19 cellular contexts compared by ENCODE assay signal in genomic region chr11:115758011-115758410, GRCh38.
DNase-seq lines count a peak whose midpoint lies in the region; ATAC-seq, FAIRE-seq and TF ChIP-seq lines count a peak whose summit lies in the region.
"Had no signal": no experiment of that assay in that cellular context is flagged by ENCODE, and none has a peak within 500 bp of the region (broad histone marks: within the 10 kb centered on the region; RNA-seq: fewer than 3 reads in every experiment).

No MANE protein-coding gene starts in this region.

- intact Hi-C loops in IMR-90 (cut with micrococcal nuclease), result no loop called here
- intact Hi-C loops in uterus (cut with DNase I; ENCODE audit: low total_unique reads), result no loop called here
- intact Hi-C loops in kidney (cut with DNase I), result no loop called here

- H3K4ac ChIP-seq in IMR-90 (ENCODE audit: low read depth, low read length) (peak overlapping the region; percentile 78), mesenchymal stem cell (ENCODE audit: low read depth in 1 of 2, low read length in 2 of 2) (no peak overlapping the region)

- H3K4me3 ChIP-seq in IMR-90 (ENCODE audit: insufficient read depth, low read depth, low read length) (no peak overlapping the region), mesenchymal stem cell (ENCODE audit: insufficient read depth in 1 of 2, low read depth in 1 of 2, low read length in 2 of 2) (no peak overlapping the region), uterus (no peak overlapping the region), kidney (ENCODE audit: low read length in 2 of 2) (no peak overlapping the region)
- H3K4me3 ChIP-seq: HAP-1 had no signal

- H2AK9ac ChIP-seq in IMR-90 (replicated peaks; ENCODE audit: low read depth, low read length, poor library complexity), result no peak overlapping the region

- H2BK120ac ChIP-seq in IMR-90 (ENCODE audit: low read depth, low read length) (peak overlapping the region; percentile 65), mesenchymal stem cell (ENCODE audit: low read depth, low read length) (no peak overlapping the region)

- H2BK12ac ChIP-seq in mesenchymal stem cell (ENCODE audit: low read length in 2 of 2), result no peak overlapping the region

- H3K4me1 ChIP-seq in IMR-90 (ENCODE audit: control insufficient read depth, insufficient read depth, low read length), result peaks cover 8% of the 10 kb centered on the region
- H3K4me1 ChIP-seq in mesenchymal stem cell (ENCODE audit: control insufficient read depth, insufficient read depth, low read depth, low read length), result peaks cover 17% of the 10 kb centered on the region
- H3K4me1 ChIP-seq in uterus, result no peaks in the 10 kb centered on the region
- H3K4me1 ChIP-seq in kidney (ENCODE audit: control insufficient read depth in 1 of 2, insufficient read depth in 1 of 2, low read depth in 1 of 2, low read length in 2 of 2), result no peaks in the 10 kb centered on the region
- H3K4me1 ChIP-seq: HAP-1 had no signal

- H3K14ac ChIP-seq in IMR-90 (replicated peaks; ENCODE audit: low read depth, low read length) (peak overlapping the region; percentile 25; the same call in 1 of the 2 replicates), mesenchymal stem cell (ENCODE audit: low read length in 2 of 2) (no peak overlapping the region)

- TF ChIP-seq RAD21 in IMR-90 (IDR thresholded peaks at IDR 0.05; ENCODE audit: low read length), result no peak

- dilution Hi-C loops in IMR-90 (cut with HindIII; ENCODE audit: low sequenced_read_pairs, unreplicated experiment), result no loop called here

- peaks cover 10% of the 10 kb centered on the region for H3K27me3 Mint-ChIP-seq in neural crest cell (ENCODE audit: low read depth)

- H3K18ac ChIP-seq in IMR-90 (ENCODE audit: low read depth, low read length), result no peak overlapping the region
- H3K18ac ChIP-seq in mesenchymal stem cell (ENCODE audit: low read depth in 1 of 2, low read length in 2 of 2), result no peak overlapping the region

- CTCF ChIA-PET in IMR-90 (lab: Yijun Ruan, JAX), result no interaction called here

- H4K5ac ChIP-seq in IMR-90 (ENCODE audit: low read depth, low read length), result no peak overlapping the region

- no peaks in the 10 kb centered on the region for H3K9me3 Mint-ChIP-seq in neural crest cell

- no peak overlapping the region for H2AFZ ChIP-seq in IMR-90 (replicated peaks; ENCODE audit: low read length, poor library complexity)
- H2AFZ ChIP-seq in mesenchymal stem cell (ENCODE audit: low read depth, low read length), result no peak overlapping the region

- H3K36me3 Mint-ChIP-seq in neural crest cell (ENCODE audit: low read depth), result no peaks in the 10 kb centered on the region

- no peak overlapping the region for H3K4me2 ChIP-seq in IMR-90 (ENCODE audit: low read depth, low read length)
- no peak overlapping the region for H3K4me2 ChIP-seq in mesenchymal stem cell (ENCODE audit: low read length, poor library complexity, severe bottlenecking)

- TF ChIP-seq POLR2A in IMR-90 (IDR thresholded peaks at IDR 0.05; ENCODE audit: low read depth, low read length) (no peak), uterus (IDR thresholded peaks at IDR 0.05) (no peak)

- H2BK15ac ChIP-seq in IMR-90 (ENCODE audit: low read depth, low read length), result no peak overlapping the region
- no peak overlapping the region for H2BK15ac ChIP-seq in mesenchymal stem cell (ENCODE audit: low read depth, poor library complexity, severe bottlenecking)

- no peak for ATAC-seq in IMR-90 (ENCODE audit: low read depth)

- H2BK5ac ChIP-seq in IMR-90 (ENCODE audit: low read depth, low read length, poor library complexity, severe bottlenecking), result no peak overlapping the region
- H2BK5ac ChIP-seq in mesenchymal stem cell (ENCODE audit: low read depth, low read length, poor library complexity, severe bottlenecking), result no peak overlapping the region

- H4K8ac ChIP-seq in IMR-90 (ENCODE audit: low read depth in 2 of 2, low read length in 2 of 2) (peak overlapping the region in 1 of 2 experiments; percentile 40; a peak in 1 of 4 replicates), mesenchymal stem cell (ENCODE audit: low read length) (no peak overlapping the region)

- DNase-seq in IMR-90 (no peak), cerebellar cortex (ENCODE audit: low spot score) (peak; percentile 85), mesenchymal stem cell (no peak), neural crest cell (ENCODE audit: low read depth, low spot score) (no peak), GM20000 (ENCODE audit: low spot score) (no peak), uterus (no peak), kidney (no peak)
- DNase-seq: Calu3; CD4-positive, alpha-beta memory T cell; COR-L47; DMS53; DMS79 treated with DMSO at 0.1 percent for 48 hours; GOT3; HFFc6 had no signal

- peaks cover 10% of the 10 kb centered on the region for H3K9me1 ChIP-seq in IMR-90 (ENCODE audit: insufficient read depth, low read length)

- H2AK5ac ChIP-seq in IMR-90 (ENCODE audit: low read depth, low read length) (no peak overlapping the region; the same call in 1 of the 2 replicates), mesenchymal stem cell (ENCODE audit: low read length, severe bottlenecking) (peak overlapping the region; percentile 38)

- H3K79me1 ChIP-seq in IMR-90 (ENCODE audit: low read depth in 1 of 2, low read length in 2 of 2) (no peaks in the 10 kb centered on the region), mesenchymal stem cell (replicated peaks; ENCODE audit: low read length, poor library complexity, severe bottlenecking) (no peaks in the 10 kb centered on the region)

- H3K27me3 ChIP-seq in IMR-90 (ENCODE audit: control insufficient read depth, insufficient read depth, low read length), result no peaks in the 10 kb centered on the region
- H3K27me3 ChIP-seq in mesenchymal stem cell (ENCODE audit: control insufficient read depth in 1 of 2, insufficient read depth in 1 of 2, low read length in 2 of 2), result peaks cover 10 to 47% of the 10 kb centered on the region in 2 experiments
- no peaks in the 10 kb centered on the region for H3K27me3 ChIP-seq in uterus

- no peak for FAIRE-seq in kidney (lab: Jason Lieb, UNC)
- FAIRE-seq: G401.6, GM12892, GM19239, H54 had no signal

- POLR2A ChIA-PET in IMR-90 (lab: Charles Lee; ENCODE audit: unreplicated experiment), result interaction anchor here (0.6 kb wide), 1 partner anchor 40 kb away, joined by 7 read pairs; no protein-coding TSS in a partner anchor

- H3K4me3 Mint-ChIP-seq in neural crest cell, result peak overlapping the region; percentile 13
- H3K4me3 Mint-ChIP-seq: HFFc6 had no signal

- no peaks in the 10 kb centered on the region for H4K20me1 ChIP-seq in IMR-90 (ENCODE audit: insufficient read depth, low read length)

- in situ Hi-C loops in IMR-90 (cut with MboI; ENCODE audit: low sequenced_read_pairs), result no loop called here

- H3K56ac ChIP-seq in IMR-90 (ENCODE audit: extremely low read depth, insufficient read depth, low read length), result no peak overlapping the region

- no peak overlapping the region for H3K27ac Mint-ChIP-seq in neural crest cell (ENCODE audit: unreplicated experiment)
- H3K27ac Mint-ChIP-seq: CD4-positive, alpha-beta memory T cell; HFFc6 had no signal

- no peak overlapping the region for H2BK20ac ChIP-seq in IMR-90 (ENCODE audit: low read depth, low read length)

- H3K23ac ChIP-seq in IMR-90 (ENCODE audit: low read depth, low read length), result no peak overlapping the region
- no peak overlapping the region for H3K23ac ChIP-seq in mesenchymal stem cell (ENCODE audit: low read length in 2 of 2)

- H3K36me3 ChIP-seq in IMR-90 (ENCODE audit: control insufficient read depth, insufficient read depth, low read length), result no peaks in the 10 kb centered on the region
- H3K36me3 ChIP-seq in mesenchymal stem cell (ENCODE audit: control insufficient read depth in 1 of 2, insufficient read depth in 2 of 2, low read depth in 1 of 2, low read length in 2 of 2), result no peaks in the 10 kb centered on the region
- H3K36me3 ChIP-seq in uterus, result no peaks in the 10 kb centered on the region
- H3K36me3 ChIP-seq in kidney (ENCODE audit: control insufficient read depth in 1 of 2, insufficient read depth in 2 of 2, low read length in 2 of 2), result no peaks in the 10 kb centered on the region
- H3K36me3 ChIP-seq: HAP-1 had no signal

- TF ChIP-seq CTCF in IMR-90 (conservative IDR thresholded peaks at IDR 0.05; ENCODE audit: low read depth, low read length), result no peak
- TF ChIP-seq CTCF in neural crest cell (conservative IDR thresholded peaks at IDR 0.05), result no peak
- no peak for TF ChIP-seq CTCF in GM20000 (IDR thresholded peaks at IDR 0.05; ENCODE audit: extremely low read depth, missing control alignments)
- TF ChIP-seq CTCF in uterus (IDR thresholded peaks at IDR 0.05), result no peak
- no peak for TF ChIP-seq CTCF in kidney (IDR thresholded peaks at IDR 0.05; ENCODE audit: borderline replicate concordance, extremely low read depth, insufficient read depth)

- peaks cover 13% of the 10 kb centered on the region for H3K4me1 Mint-ChIP-seq in neural crest cell

- H3K9me3 ChIP-seq in IMR-90 (ENCODE audit: control insufficient read depth, insufficient read depth, low read length) (no peaks in the 10 kb centered on the region), mesenchymal stem cell (ENCODE audit: control insufficient read depth, low read length) (no peaks in the 10 kb centered on the region), uterus (no peaks in the 10 kb centered on the region), kidney (ENCODE audit: control insufficient read depth in 1 of 2, low read length in 2 of 2) (no peaks in the 10 kb centered on the region)
- H3K9me3 ChIP-seq: HAP-1 had no signal

- peak overlapping the region; percentile 47; the same call in 1 of the 2 replicates for H4K91ac ChIP-seq in IMR-90 (ENCODE audit: insufficient read depth, low read depth, low read length)
- H4K91ac ChIP-seq in mesenchymal stem cell (ENCODE audit: low read length), result no peak overlapping the region

- H3K27ac ChIP-seq in IMR-90 (ENCODE audit: insufficient read depth, low read length) (no peak overlapping the region), mesenchymal stem cell (ENCODE audit: low read length, poor library complexity, severe bottlenecking) (no peak overlapping the region), uterus (no peak overlapping the region), kidney (ENCODE audit: low read depth in 2 of 2, low read length in 2 of 2) (no peak overlapping the region)

- 100% methylated on average over 2 of the region's 8 CpGs; no CpG with 5 or more reads in 1 of the 2 experiments for WGBS in IMR-90 (ENCODE audit: extremely low coverage in 2 of 2, insufficient read length in 1 of 2), 2 experiments
- 98% methylated on average over 7 of the region's 8 CpGs for WGBS in mesenchymal stem cell

- BruUV-seq in IMR-90 (replicated peaks; lab: Mats Ljungman, UMichigan), result no TSS peak

- H3K9ac ChIP-seq in IMR-90 (ENCODE audit: low read depth, low read length), result no peak overlapping the region
- no peak overlapping the region for H3K9ac ChIP-seq in mesenchymal stem cell (ENCODE audit: low read length)
- no peak overlapping the region for H3K9ac ChIP-seq in kidney (ENCODE audit: low read length in 2 of 2)

TF ChIP-seq in IMR-90, 13 proteins besides CTCF, POLR2A, EP300 and RAD21 (continues in another document):
- TF ChIP-seq NFE2L2 (IDR thresholded peaks at IDR 0.05; ENCODE audit: low read depth, low read length) (no peak), CHD1 (IDR thresholded peaks at IDR 0.05; ENCODE audit: low read depth, low read length) (no peak), CEBPB (IDR thresholded peaks at IDR 0.05; ENCODE audit: low read depth, low read length) (no peak), MXI1 (IDR thresholded peaks at IDR 0.05; ENCODE audit: borderline replicate concordance, low read depth, low read length) (no peak), RCOR1 (IDR thresholded peaks at IDR 0.05; ENCODE audit: insufficient replicate concordance, low read length) (no peak), MAFK (IDR thresholded peaks at IDR 0.05; ENCODE audit: low read depth, low read length) (no peak)
